In the genomic region with DNA sequence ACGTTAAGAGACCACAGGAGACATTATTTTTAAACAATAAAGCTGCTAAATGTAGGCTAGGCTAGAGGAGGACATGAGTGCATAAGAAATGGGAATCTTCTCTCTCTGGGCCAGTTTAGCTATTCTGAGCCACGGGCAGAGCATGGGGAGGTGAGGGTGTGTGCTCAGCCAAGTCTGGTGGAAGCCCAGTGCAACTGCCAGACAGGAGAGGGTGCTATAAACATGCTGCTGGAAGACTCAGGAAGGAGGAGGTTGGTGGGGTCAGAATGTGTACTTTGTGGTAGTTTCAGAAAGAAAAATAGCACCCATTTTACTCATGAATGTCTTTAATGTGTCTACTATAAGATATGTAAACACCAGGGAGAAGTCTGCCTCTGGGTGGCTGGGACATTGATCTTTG, we compare ENCODE assay signal across 9 cellular contexts. TPM values are rescaled to one million over a fixed set of nuclear protein-coding genes. Genes with fewer than 3 reads are reported as not detected.
DNase-seq lines count a peak whose midpoint lies in the region; ATAC-seq and TF ChIP-seq lines count a peak whose summit lies in the region.
"Had no signal": no experiment of that assay in that cellular context is flagged by ENCODE, and none has a peak within 500 bp of the region (broad histone marks: within the 10 kb centered on the region; RNA-seq: fewer than 3 reads in every experiment).

No MANE protein-coding gene starts in this region.

- no peak overlapping the region for H3K27ac Mint-ChIP-seq in activated CD8-positive, alpha-beta memory T cell treated with anti-CD3 and anti-CD28 coated beads, Interleukin-2, amount 10 ng/mL, durations not matched to agents 7 days and 5 days
- no peak overlapping the region for H3K27ac Mint-ChIP-seq in type B pancreatic cell

- H3K36me3 Mint-ChIP-seq in activated CD8-positive, alpha-beta memory T cell treated with anti-CD3 and anti-CD28 coated beads, Interleukin-2, amount 10 ng/mL, durations not matched to agents 7 days and 5 days: peaks cover 3% of the 10 kb centered on the region
- no peaks in the 10 kb centered on the region for H3K36me3 Mint-ChIP-seq in type B pancreatic cell

- TF ChIP-seq CTCF in OCI-LY1 (IDR thresholded peaks at IDR 0.05; ENCODE audit: low read length) (peak; percentile 34; the same call in 1 of the 2 replicates), cardiac muscle cell (IDR thresholded peaks at IDR 0.05; ENCODE audit: low read depth, low read length) (peak; percentile 4), type B pancreatic cell (conservative IDR thresholded peaks at IDR 0.05) (peak; percentile 60), esophagus squamous epithelium (IDR thresholded peaks at IDR 0.05) (peak in 1 of 6 experiments; percentile 26)

- H3K27ac ChIP-seq in OCI-LY1 (ENCODE audit: low read depth, low read length, poor library complexity, severe bottlenecking) (no peak overlapping the region), cardiac muscle cell (no peak overlapping the region), esophagus squamous epithelium (no peak overlapping the region)

- H3K9ac ChIP-seq in OCI-LY1 (ENCODE audit: low read length): no peak overlapping the region

- H3K9me3 ChIP-seq in OCI-LY1 (ENCODE audit: low read length) (peaks cover 4% of the 10 kb centered on the region; the same call in 1 of the 2 replicates), cardiac muscle cell (ENCODE audit: low read depth) (no peaks in the 10 kb centered on the region), esophagus squamous epithelium (peaks cover 0 to 8% (median 0%) of the 10 kb centered on the region in 3 donors)

- no peaks in the 10 kb centered on the region for H3K9me2 ChIP-seq in OCI-LY1 (ENCODE audit: low read depth, low read length)

- intact Hi-C loops in esophagus squamous epithelium (cut with DNase I): no loop called here

- H3K4me1 Mint-ChIP-seq in activated CD8-positive, alpha-beta memory T cell treated with anti-CD3 and anti-CD28 coated beads, Interleukin-2, amount 10 ng/mL, durations not matched to agents 7 days and 5 days: peaks cover 6% of the 10 kb centered on the region
- peaks cover 27% of the 10 kb centered on the region for H3K4me1 Mint-ChIP-seq in type B pancreatic cell (ENCODE audit: unreplicated experiment)

- H2AFZ ChIP-seq in OCI-LY1 (ENCODE audit: low read length): no peak overlapping the region

- H3K79me2 ChIP-seq in OCI-LY1 (ENCODE audit: insufficient read depth, low read length): no peaks in the 10 kb centered on the region

- WGBS in esophagus squamous epithelium, 2 donors: 44 to 52% methylated on average over 2 of the region's 2 CpGs

- H3F3A ChIP-seq in OCI-LY1 (ENCODE audit: insufficient read depth, low read length): no peaks in the 10 kb centered on the region

- H3K36me3 ChIP-seq in OCI-LY1 (ENCODE audit: insufficient read depth, low read length): no peaks in the 10 kb centered on the region; the same call in 1 of the 2 replicates
- no peaks in the 10 kb centered on the region for H3K36me3 ChIP-seq in cardiac muscle cell
- H3K36me3 ChIP-seq in esophagus squamous epithelium: no peaks in the 10 kb centered on the region

- ATAC-seq in activated CD8-positive, alpha-beta memory T cell treated with anti-CD3 and anti-CD28 coated beads, Interleukin-2, amount 10 ng/mL, durations not matched to agents 7 days and 5 days: peak; percentile 45
- ATAC-seq in HG03457 (IDR thresholded peaks at IDR 0.05; ENCODE audit: unreplicated experiment): no peak

- H3K27me3 ChIP-seq in OCI-LY1 (ENCODE audit: insufficient read depth, low read length): no peaks in the 10 kb centered on the region; the same call in 1 of the 2 replicates
- H3K27me3 ChIP-seq in cardiac muscle cell: no peaks in the 10 kb centered on the region
- peaks cover 0 to 44% (median 0%) of the 10 kb centered on the region in 4 donors for H3K27me3 ChIP-seq in esophagus squamous epithelium

- CTCF ChIA-PET in activated CD8-positive, alpha-beta memory T cell treated with anti-CD3 and anti-CD28 coated beads, Interleukin-2, amount 10 ng/mL, durations not matched to agents 7 days and 5 days (lab: Charles Lee): interaction anchor here (0.9 to 2.9 kb wide), 5 partner anchors 11 to 220 kb away, joined by 3 to 10 read pairs (median 4); no protein-coding TSS in a partner anchor

- H4K20me1 ChIP-seq in OCI-LY1 (ENCODE audit: insufficient read depth, low read length): no peaks in the 10 kb centered on the region

- H3K27me3 Mint-ChIP-seq in activated CD8-positive, alpha-beta memory T cell treated with anti-CD3 and anti-CD28 coated beads, Interleukin-2, amount 10 ng/mL, durations not matched to agents 7 days and 5 days: peaks cover 53% of the 10 kb centered on the region
- peaks cover 41% of the 10 kb centered on the region for H3K27me3 Mint-ChIP-seq in type B pancreatic cell

- no peak overlapping the region for H3K4me3 ChIP-seq in OCI-LY1 (ENCODE audit: low read depth, low read length, poor library complexity, severe bottlenecking)
- H3K4me3 ChIP-seq in cardiac muscle cell: no peak overlapping the region
- H3K4me3 ChIP-seq in esophagus squamous epithelium: no peak overlapping the region

- H3K4me2 ChIP-seq in OCI-LY1 (ENCODE audit: low read length): no peak overlapping the region

- H3K4me3 Mint-ChIP-seq in activated CD8-positive, alpha-beta memory T cell treated with anti-CD3 and anti-CD28 coated beads, Interleukin-2, amount 10 ng/mL, durations not matched to agents 7 days and 5 days: no peak overlapping the region
- no peak overlapping the region for H3K4me3 Mint-ChIP-seq in type B pancreatic cell

- H3K4me1 ChIP-seq in OCI-LY1 (ENCODE audit: insufficient read depth, low read length, severe bottlenecking) (no peaks in the 10 kb centered on the region), cardiac muscle cell (ENCODE audit: low read depth) (no peaks in the 10 kb centered on the region), esophagus squamous epithelium (peaks cover 0 to 7% (median 6%) of the 10 kb centered on the region in 3 donors)

- DNase-seq in activated CD8-positive, alpha-beta memory T cell treated with anti-CD3 and anti-CD28 coated beads, Interleukin-2, amount 10 ng/mL, durations not matched to agents 7 days and 5 days: peak; percentile 46
- DNase-seq in activated CD8-positive, alpha-beta memory T cell treated with anti-CD3 and anti-CD28 coated beads, Interleukin-2, amount 50 U/mL, for 4 hours: no peak
- DNase-seq in cardiac muscle cell (ENCODE audit: low read depth in 1 of 2, low spot score in 1 of 2) (peak; percentile 10 to 56), type B pancreatic cell (ENCODE audit: extremely low spot score, unreplicated experiment) (no peak), NCI-H1417 treated with DMSO at 0.1 percent for 48 hours (lab: John Stamatoyannopoulos, UW) (no peak), esophagus squamous epithelium (lab: John Stamatoyannopoulos, UW) (no peak)
- DNase-seq: left cardiac atrium had no signal

- TF ChIP-seq POLR2A in esophagus squamous epithelium (IDR thresholded peaks at IDR 0.05): no peak

- H3K9me3 Mint-ChIP-seq in activated CD8-positive, alpha-beta memory T cell treated with anti-CD3 and anti-CD28 coated beads, Interleukin-2, amount 10 ng/mL, durations not matched to agents 7 days and 5 days (ENCODE audit: low read depth): peaks cover 16% of the 10 kb centered on the region
- H3K9me3 Mint-ChIP-seq in type B pancreatic cell: peaks cover 14% of the 10 kb centered on the region

RNA-seq across cellular contexts. Expression of gene SDK2, which starts 5.9 kb away (rescaled TPM):
- 1 to 10 TPM in 1 of 2 experiments, under 1 TPM in 1; 0.09 to 3.7 TPM for total RNA-seq in activated CD8-positive, alpha-beta memory T cell treated with anti-CD3 and anti-CD28 coated beads, Interleukin-2, amount 10 ng/mL, durations not matched to agents 7 days and 5 days
- total RNA-seq in cardiac muscle cell: 36.8 and 46.8 TPM in 2 replicates
- polyA plus RNA-seq in cardiac muscle cell: 11.8 and 14.2 TPM in 2 replicates
- total RNA-seq in type B pancreatic cell (ENCODE audit: low replicate concordance): 4.6 and 47.3 TPM in 2 replicates
- total RNA-seq in esophagus squamous epithelium: 1 to 10 TPM; 1.7 to 5.5 (median 2.4) TPM

Comparison
In these comparisons a context has a peak if more than half of its experiments do, and no peak if none do; other contexts are left out.
1. DNase-seq: peak in activated CD8-positive, alpha-beta memory T cell treated with anti-CD3 and anti-CD28 coated beads, Interleukin-2, amount 10 ng/mL, durations not matched to agents 7 days and 5 days (single experiment) and cardiac muscle cell (2 of 2); none in activated CD8-positive, alpha-beta memory T cell treated with anti-CD3 and anti-CD28 coated beads, Interleukin-2, amount 50 U/mL, for 4 hours (single experiment), type B pancreatic cell (single experiment), NCI-H1417 treated with DMSO at 0.1 percent for 48 hours (single experiment) and esophagus squamous epithelium (single experiment).